8 cellular contexts compared by ENCODE assay signal in genomic region chr19:3275068-3275582, GRCh38. TPM values are rescaled to one million over a fixed set of nuclear protein-coding genes. Genes with fewer than 3 reads are reported as not detected.
DNase-seq lines count a peak whose midpoint lies in the region; ATAC-seq lines count a peak whose summit lies in the region.

No MANE protein-coding gene starts in this region.

- H3K27me3 Mint-ChIP-seq in activated naive CD4-positive, alpha-beta T cell treated with anti-CD3 and anti-CD28 coated beads for 36 hours (ENCODE audit: low read depth), result peaks cover 13% of the 10 kb centered on the region

- CTCF ChIA-PET in activated naive CD4-positive, alpha-beta T cell treated with anti-CD3 and anti-CD28 coated beads for 36 hours (lab: Charles Lee), result interaction anchor here (0.5 to 1.3 kb wide), 5 partner anchors 9 to 625 kb away, joined by 3 to 6 read pairs (median 3); no protein-coding TSS in a partner anchor

- peak overlapping the region; percentile 77 for H3K4me3 Mint-ChIP-seq in activated naive CD4-positive, alpha-beta T cell treated with anti-CD3 and anti-CD28 coated beads for 36 hours

- WGBS in iPS DF 6.9 (ENCODE audit: insufficient coverage, insufficient read length), result no CpG with 5 or more reads among the region's 16 CpGs

- DNase-seq in activated T-cell treated with anti-CD3 and anti-CD28 coated beads for 1 hour (ENCODE audit: low read depth) (peak; percentile 37), NCI-H1694 (lab: John Stamatoyannopoulos, UW) (peak; percentile 49), iPS DF 6.9 (ENCODE audit: low read depth, low spot score) (no peak), T-helper 9 cell (no peak)
- no peak for DNase-seq in activated T-cell treated with anti-CD3 and anti-CD28 coated beads, Interleukin-2, amount 50 U/mL, for 1 hour
- peak; percentile 43 for DNase-seq in activated naive CD4-positive, alpha-beta T cell treated with anti-CD3 and anti-CD28 coated beads for 36 hours
- DNase-seq in stimulated activated CD8-positive, alpha-beta memory T cell treated with anti-CD3 and anti-CD28 coated beads, Interleukin-4, amount 100 ng/mL, for 48 hours, result peak; percentile 83

- no peaks in the 10 kb centered on the region for H3K36me3 ChIP-seq in iPS DF 6.9 (ENCODE audit: control insufficient read depth, insufficient read depth, low read length)

- peaks cover 7% of the 10 kb centered on the region for H3K9me3 Mint-ChIP-seq in activated naive CD4-positive, alpha-beta T cell treated with anti-CD3 and anti-CD28 coated beads for 36 hours

- H3K4me3 ChIP-seq in iPS DF 6.9 (ENCODE audit: low read length), result peak overlapping the region; percentile 66; the same call in 1 of the 2 replicates

- peak overlapping the region; percentile 38 for H3K27ac Mint-ChIP-seq in activated naive CD4-positive, alpha-beta T cell treated with anti-CD3 and anti-CD28 coated beads for 36 hours

- intact Hi-C loops in activated naive CD4-positive, alpha-beta T cell treated with anti-CD3 and anti-CD28 coated beads for 36 hours (cut with micrococcal nuclease), result no loop called here

- no peaks in the 10 kb centered on the region for H3K27me3 ChIP-seq in iPS DF 6.9 (ENCODE audit: control insufficient read depth, insufficient read depth, low read length)

- H3K36me3 Mint-ChIP-seq in activated naive CD4-positive, alpha-beta T cell treated with anti-CD3 and anti-CD28 coated beads for 36 hours (ENCODE audit: low read depth), result no peaks in the 10 kb centered on the region

- no peak overlapping the region for H3K27ac ChIP-seq in iPS DF 6.9 (ENCODE audit: low read length)

- H3K4me1 Mint-ChIP-seq in activated naive CD4-positive, alpha-beta T cell treated with anti-CD3 and anti-CD28 coated beads for 36 hours (ENCODE audit: low read depth), result peaks cover 9% of the 10 kb centered on the region

- no peaks in the 10 kb centered on the region for H3K9me3 ChIP-seq in iPS DF 6.9 (ENCODE audit: control insufficient read depth, insufficient read depth, low read length)

- no peak for ATAC-seq in HG02981 (IDR thresholded peaks at IDR 0.05; ENCODE audit: unreplicated experiment)

- peaks cover 3% of the 10 kb centered on the region; the same call in 1 of the 2 replicates for H3K4me1 ChIP-seq in iPS DF 6.9 (ENCODE audit: control insufficient read depth, insufficient read depth, low read length)

RNA-seq across cellular contexts. Expression of gene CELF5, which starts 50.7 kb away (rescaled TPM):
- not detected for total RNA-seq in activated naive CD4-positive, alpha-beta T cell treated with anti-CD3 and anti-CD28 coated beads for 36 hours

Comparison
In these comparisons a context has a peak if more than half of its experiments do, and no peak if none do; other contexts are left out.
1. DNase-seq: peak in activated T-cell treated with anti-CD3 and anti-CD28 coated beads for 1 hour (single experiment), NCI-H1694 (single experiment), activated naive CD4-positive, alpha-beta T cell treated with anti-CD3 and anti-CD28 coated beads for 36 hours (single experiment) and stimulated activated CD8-positive, alpha-beta memory T cell treated with anti-CD3 and anti-CD28 coated beads, Interleukin-4, amount 100 ng/mL, for 48 hours (single experiment); none in activated T-cell treated with anti-CD3 and anti-CD28 coated beads, Interleukin-2, amount 50 U/mL, for 1 hour (single experiment), iPS DF 6.9 (single experiment) and T-helper 9 cell (single experiment).